Comparison of ENCODE assay signal across 17 cellular contexts in the genomic region with DNA sequence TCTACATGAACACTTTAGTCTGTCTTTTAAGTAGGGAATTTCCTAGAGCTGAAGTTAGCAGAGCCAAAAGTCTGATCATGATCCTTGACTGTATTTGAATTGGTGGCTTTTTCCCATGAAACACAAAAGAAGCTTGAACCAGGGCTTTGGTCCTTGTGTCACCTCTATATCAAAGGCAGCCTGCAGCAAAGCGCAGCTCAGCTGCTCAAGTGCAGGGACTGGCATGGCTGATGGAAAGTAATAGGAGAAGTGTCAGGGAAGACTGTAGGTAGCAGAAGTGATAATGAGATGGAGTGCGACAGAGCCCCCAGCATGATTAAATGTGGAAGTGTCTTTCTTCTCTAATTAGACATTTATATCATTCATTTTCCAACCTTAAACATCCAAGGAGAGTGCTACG.
"Had no signal": no experiment of that assay in that cellular context is flagged by ENCODE, and none has a peak within 500 bp of the region (broad histone marks: within the 10 kb centered on the region; RNA-seq: fewer than 3 reads in every experiment).

No MANE protein-coding gene starts in this region.

- H3K9me3 Mint-ChIP-seq: stimulated activated memory B cell treated with anti-CD40 and anti-IgM and Interleukin-4, amounts not matched to agents 10 μg/mL and 1 μg/mL and 100 μg/mL, for 72 hours had no signal

- H3K27ac Mint-ChIP-seq: activated CD4-positive, alpha-beta memory T cell treated with anti-CD3 and anti-CD28 coated beads, Interleukin-2, amount 10 ng/mL, durations not matched to agents 7 days and 5 days; activated naive CD8-positive, alpha-beta T cell treated with anti-CD3 and anti-CD28 coated beads, Interleukin-2, amount 50 U/mL, for 24 hours; stimulated activated memory B cell treated with anti-CD40 and anti-IgM and Interleukin-4, amounts not matched to agents 10 μg/mL and 1 μg/mL and 100 μg/mL, for 72 hours had no signal

- DNase-seq: activated CD4-positive, alpha-beta memory T cell treated with anti-CD3 and anti-CD28 coated beads, Interleukin-2, amount 10 ng/mL, durations not matched to agents 7 days and 5 days; activated naive CD8-positive, alpha-beta T cell treated with anti-CD3 and anti-CD28 coated beads, Interleukin-2, amount 50 U/mL, for 24 hours; activated T-cell treated with anti-CD3 and anti-CD28 coated beads, Interleukin-2, amount 50 U/mL, for 48 hours; effector memory CD4-positive, alpha-beta T cell; gastrocnemius medialis; kidney glomerular epithelial cell; right lobe of liver; spleen; stimulated activated CD4-positive, alpha-beta T cell treated with anti-CD3 and anti-CD28 coated beads, Interleukin-1b, Interleukin-23, amount 100 ng/mL, for 48 hours; T1000 had no signal

- H3K36me3 Mint-ChIP-seq: stimulated activated memory B cell treated with anti-CD40 and anti-IgM and Interleukin-4, amounts not matched to agents 10 μg/mL and 1 μg/mL and 100 μg/mL, for 72 hours had no signal

- H3K4me1 Mint-ChIP-seq: activated CD4-positive, alpha-beta memory T cell treated with anti-CD3 and anti-CD28 coated beads, Interleukin-2, amount 10 ng/mL, durations not matched to agents 7 days and 5 days; activated naive CD8-positive, alpha-beta T cell treated with anti-CD3 and anti-CD28 coated beads, Interleukin-2, amount 50 U/mL, for 24 hours had no signal

- H3K36me3 ChIP-seq: ascending aorta, gastrocnemius medialis, prostate gland, right lobe of liver, spleen, tibial nerve had no signal

- H3K4me3 ChIP-seq: ascending aorta, coronary artery, gastrocnemius medialis, prostate gland, right lobe of liver, tibial nerve had no signal

- H3K27me3 Mint-ChIP-seq: activated CD4-positive, alpha-beta memory T cell treated with anti-CD3 and anti-CD28 coated beads, Interleukin-2, amount 10 ng/mL, durations not matched to agents 7 days and 5 days; activated naive CD8-positive, alpha-beta T cell treated with anti-CD3 and anti-CD28 coated beads, Interleukin-2, amount 50 U/mL, for 24 hours; stimulated activated memory B cell treated with anti-CD40 and anti-IgM and Interleukin-4, amounts not matched to agents 10 μg/mL and 1 μg/mL and 100 μg/mL, for 72 hours had no signal

- ATAC-seq: activated naive CD8-positive, alpha-beta T cell treated with anti-CD3 and anti-CD28 coated beads, Interleukin-2, amount 50 U/mL, for 24 hours; gastrocnemius medialis; right lobe of liver; stimulated activated memory B cell treated with anti-CD40 and anti-IgM and Interleukin-4, amounts not matched to agents 10 μg/mL and 1 μg/mL and 100 μg/mL, for 72 hours had no signal

- H3K4me1 ChIP-seq: ascending aorta, gastrocnemius medialis, prostate gland, right lobe of liver, spleen had no signal

- H3K27me3 ChIP-seq: ascending aorta, gastrocnemius medialis, right lobe of liver, spleen, tibial nerve had no signal

- H3K27ac ChIP-seq: ascending aorta, coronary artery, epithelial cell of prostate, gastrocnemius medialis, prostate gland, right lobe of liver, spleen, tibial nerve, VCaP had no signal

- H3K9me3 ChIP-seq: gastrocnemius medialis, prostate gland, right lobe of liver, tibial nerve had no signal

- H3K4me3 Mint-ChIP-seq: activated CD4-positive, alpha-beta memory T cell treated with anti-CD3 and anti-CD28 coated beads, Interleukin-2, amount 10 ng/mL, durations not matched to agents 7 days and 5 days; activated naive CD8-positive, alpha-beta T cell treated with anti-CD3 and anti-CD28 coated beads, Interleukin-2, amount 50 U/mL, for 24 hours; stimulated activated memory B cell treated with anti-CD40 and anti-IgM and Interleukin-4, amounts not matched to agents 10 μg/mL and 1 μg/mL and 100 μg/mL, for 72 hours had no signal
